25 cellular contexts compared by ENCODE assay signal in genomic region chr17:65086465-65086864, GRCh38.
"Had no signal": no experiment of that assay in that cellular context is flagged by ENCODE, and none has a peak within 500 bp of the region (broad histone marks: within the 10 kb centered on the region; RNA-seq: fewer than 3 reads in every experiment).

No MANE protein-coding gene starts in this region.

- ATAC-seq: effector memory CD8-positive, alpha-beta T cell; esophagus mucosa; gastrocnemius medialis; heart right ventricle; left cardiac atrium; left lung; left ventricle myocardium superior; lower lobe of right lung had no signal

- H3K27ac ChIP-seq: coronary artery, dorsolateral prefrontal cortex, epithelial cell of prostate, esophagus squamous epithelium, gastrocnemius medialis, heart right ventricle, left lung, lower lobe of right lung had no signal

- H3K4me1 ChIP-seq: esophagus squamous epithelium, gastrocnemius medialis, left lung had no signal

- H3K9me3 ChIP-seq: esophagus squamous epithelium, gastrocnemius medialis, heart right ventricle, left lung, lower lobe of right lung had no signal

- H3K27me3 ChIP-seq: dorsolateral prefrontal cortex, gastrocnemius medialis, left lung had no signal

- FAIRE-seq: colon, endometrium, islet of Langerhans, keratinocyte had no signal

- H3K4me3 ChIP-seq: coronary artery, dorsolateral prefrontal cortex, esophagus squamous epithelium, gastrocnemius medialis, heart right ventricle, left lung, lower lobe of right lung had no signal

- H3K36me3 ChIP-seq: esophagus squamous epithelium, gastrocnemius medialis, heart right ventricle, left lung, lower lobe of right lung had no signal

- DNase-seq: dorsolateral prefrontal cortex; effector CD4-positive, alpha-beta T cell; effector memory CD8-positive, alpha-beta T cell; endodermal cell; erythroblast; esophagus squamous epithelium; foreskin fibroblast; foreskin melanocyte; gastrocnemius medialis; glutamatergic neuron; heart right ventricle; hippocampal formation; left cardiac atrium; left lung; left ventricle myocardium superior; lower lobe of right lung; mesenchymal stem cell; midbrain had no signal
